Comparison of ENCODE assay signal across 8 cellular contexts in the genomic region with DNA sequence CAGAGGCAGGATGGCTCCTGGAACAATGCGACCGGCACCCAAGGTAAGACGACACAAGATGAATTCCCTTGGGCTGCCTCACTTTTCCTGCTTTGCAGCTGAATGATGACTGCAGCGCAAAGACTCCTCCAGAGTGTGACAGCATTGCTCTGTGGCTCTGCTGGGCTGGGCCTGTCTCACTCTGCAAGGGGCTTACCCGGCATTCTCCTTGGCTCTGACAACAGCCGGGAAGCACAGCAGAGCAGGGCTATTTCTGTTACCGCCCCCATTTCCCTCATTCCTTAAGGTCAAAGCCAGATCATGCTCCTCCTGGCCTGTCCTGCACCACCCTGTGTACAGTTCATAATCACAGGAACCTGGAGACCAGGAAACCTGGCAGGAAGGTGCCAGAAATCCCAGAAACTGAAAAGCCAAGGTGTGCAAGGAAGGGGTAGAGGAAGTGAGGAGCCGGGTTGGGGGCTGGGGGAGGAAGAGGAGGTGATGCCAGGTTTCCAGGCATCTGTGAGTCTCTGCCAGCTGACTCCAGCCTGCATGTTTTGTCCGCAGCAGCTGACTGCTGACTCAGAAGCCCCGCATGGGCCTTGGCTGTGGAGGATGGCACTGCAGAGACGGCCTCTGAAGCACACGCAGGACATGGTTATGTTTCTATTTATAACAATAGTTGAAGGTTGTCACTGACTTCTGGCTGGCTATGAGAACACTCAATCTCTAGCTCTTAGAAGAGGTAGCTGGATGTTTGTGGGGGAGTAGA.
DNase-seq lines count a peak whose midpoint lies in the region; ATAC-seq and TF ChIP-seq lines count a peak whose summit lies in the region.

No MANE protein-coding gene starts in this region.

- H3K4me1 ChIP-seq in lung (ENCODE audit: control insufficient read depth in 2 of 2, insufficient read depth in 2 of 2, low read length in 2 of 2) (peaks cover 11 to 16% of the 10 kb centered on the region in 2 donors), testis (peaks cover 38% of the 10 kb centered on the region)

- ATAC-seq in lung (ENCODE audit: insufficient read depth, low FRiP score): peak; percentile 80

- DNase-seq in AG10803 (ENCODE audit: low read depth) (peak; percentile 86), NCI-H2227 treated with DMSO at 0.1 percent for 48 hours (lab: John Stamatoyannopoulos, UW) (peak; percentile 19), dorsolateral prefrontal cortex (peak; percentile 60 to 93 (median 82)), lung (ENCODE audit: low spot score) (no peak), testis (peak; percentile 90), OCI-M1 (lab: John Stamatoyannopoulos, UW) (no peak)
- no peak for DNase-seq in activated naive CD4-positive, alpha-beta T cell treated with anti-CD3 and anti-CD28 coated beads for 36 hours
- DNase-seq in activated effector memory CD4-positive, alpha-beta T cell treated with anti-CD3 and anti-CD28 coated beads, Interleukin-2, amount 50 U/mL, for 16 hours: no peak

- intact Hi-C loops in dorsolateral prefrontal cortex (cut with DNase I) (loop anchor here (1.0 to 5.0 kb wide), 6 partner anchors 37 to 167 kb away; a partner anchor contains a TSS), testis (cut with DNase I; ENCODE audit: low total_unique reads) (no loop called here)
- intact Hi-C loops in activated naive CD4-positive, alpha-beta T cell treated with anti-CD3 and anti-CD28 coated beads for 36 hours (cut with micrococcal nuclease): no loop called here

- H3K4me1 Mint-ChIP-seq in activated naive CD4-positive, alpha-beta T cell treated with anti-CD3 and anti-CD28 coated beads for 36 hours (ENCODE audit: low read depth): no peaks in the 10 kb centered on the region

- peak overlapping the region; percentile 24 for H3K4me3 ChIP-seq in AG10803 (ENCODE audit: low read length)
- peak overlapping the region in 33 of 59 donors; percentile 1 to 42 (median 17) for H3K4me3 ChIP-seq in dorsolateral prefrontal cortex
- H3K4me3 ChIP-seq in lung: no peak overlapping the region
- no peak overlapping the region for H3K4me3 ChIP-seq in testis

- 50 to 71% methylated on average over 12 of the region's 12 CpGs for WGBS in lung, 2 donors
- WGBS in testis, 2 donors: 34 to 44% methylated on average over 12 of the region's 12 CpGs

- H3K27ac Mint-ChIP-seq in activated naive CD4-positive, alpha-beta T cell treated with anti-CD3 and anti-CD28 coated beads for 36 hours: no peak overlapping the region

- TF ChIP-seq POLR2A in testis (IDR thresholded peaks at IDR 0.05): no peak

- no peaks in the 10 kb centered on the region for H3K36me3 Mint-ChIP-seq in activated naive CD4-positive, alpha-beta T cell treated with anti-CD3 and anti-CD28 coated beads for 36 hours (ENCODE audit: low read depth)

- TF ChIP-seq CTCF in AG10803 (conservative IDR thresholded peaks at IDR 0.05; ENCODE audit: low read length) (peak; percentile 64), dorsolateral prefrontal cortex (IDR thresholded peaks at IDR 0.05 in 54 of 56, conservative IDR thresholded peaks at IDR 0.05 in 2 of 56; ENCODE audit: low read depth in 1 of 56, partially characterized antibody in 56 of 56) (peak in 53 of 56 donors; percentile 9 to 66 (median 49)), lung (IDR thresholded peaks at IDR 0.05; ENCODE audit: control extremely low read depth, extremely low read depth) (no peak), testis (IDR thresholded peaks at IDR 0.05) (peak in 1 of 3 experiments; percentile 21)

- no peaks in the 10 kb centered on the region for H3K9me3 Mint-ChIP-seq in activated naive CD4-positive, alpha-beta T cell treated with anti-CD3 and anti-CD28 coated beads for 36 hours

- H3K9me3 ChIP-seq in lung (ENCODE audit: control insufficient read depth in 2 of 2, insufficient read depth in 1 of 2, low read length in 1 of 2): no peaks in the 10 kb centered on the region
- no peaks in the 10 kb centered on the region for H3K9me3 ChIP-seq in testis

- H3K27me3 ChIP-seq in dorsolateral prefrontal cortex: no peaks in the 10 kb centered on the region
- no peaks in the 10 kb centered on the region for H3K27me3 ChIP-seq in lung (ENCODE audit: control insufficient read depth, insufficient read depth)
- no peaks in the 10 kb centered on the region for H3K27me3 ChIP-seq in testis

- peaks cover 0 to 2% of the 10 kb centered on the region in 2 donors for H3K36me3 ChIP-seq in lung (ENCODE audit: control insufficient read depth in 2 of 2, insufficient read depth in 2 of 2, low read length in 2 of 2)
- no peaks in the 10 kb centered on the region for H3K36me3 ChIP-seq in testis (ENCODE audit: low read depth, missing control alignments)

- H3K27me3 Mint-ChIP-seq in activated naive CD4-positive, alpha-beta T cell treated with anti-CD3 and anti-CD28 coated beads for 36 hours (ENCODE audit: low read depth): no peaks in the 10 kb centered on the region

- CTCF ChIA-PET in activated naive CD4-positive, alpha-beta T cell treated with anti-CD3 and anti-CD28 coated beads for 36 hours (lab: Charles Lee): no interaction called here

- H3K27ac ChIP-seq in dorsolateral prefrontal cortex (peak overlapping the region; percentile 53 to 98 (median 94)), lung (ENCODE audit: low read depth in 1 of 2, low read length in 1 of 2) (peak overlapping the region; percentile 80 to 81), testis (peak overlapping the region; percentile 81)

- H3K4me3 Mint-ChIP-seq in activated naive CD4-positive, alpha-beta T cell treated with anti-CD3 and anti-CD28 coated beads for 36 hours: no peak overlapping the region

Comparison
In these comparisons a context has a peak if more than half of its experiments do, and no peak if none do; other contexts are left out.
1. DNase-seq: peak in AG10803 (single experiment), NCI-H2227 treated with DMSO at 0.1 percent for 48 hours (single experiment), dorsolateral prefrontal cortex (10 of 10) and testis (single experiment); none in lung (single experiment), activated naive CD4-positive, alpha-beta T cell treated with anti-CD3 and anti-CD28 coated beads for 36 hours (single experiment), OCI-M1 (single experiment) and activated effector memory CD4-positive, alpha-beta T cell treated with anti-CD3 and anti-CD28 coated beads, Interleukin-2, amount 50 U/mL, for 16 hours (single experiment).
2. H3K4me3 ChIP-seq: peak in AG10803 (single experiment) and dorsolateral prefrontal cortex (33 of 59); none in lung (single experiment) and testis (0 of 2).
3. intact Hi-C loops: an anchor here in dorsolateral prefrontal cortex (1.0 to 5.0 kb wide); none called in testis and activated naive CD4-positive, alpha-beta T cell treated with anti-CD3 and anti-CD28 coated beads for 36 hours.
4. Peak in every context shown above with its lines, with median percentiles within 50 percentile points of each other: H3K27ac ChIP-seq.